8 cellular contexts compared by ENCODE assay signal in genomic region chr7:16989883-16990413, GRCh38.
DNase-seq lines count a peak whose midpoint lies in the region; ATAC-seq and TF ChIP-seq lines count a peak whose summit lies in the region.

No MANE protein-coding gene starts in this region.

- no peak for ATAC-seq in GM18909 (IDR thresholded peaks at IDR 0.05; ENCODE audit: poor library complexity, unreplicated experiment)

- H3K4me1 Mint-ChIP-seq in activated T-helper 2 cell treated with anti-CD3 and anti-CD28 coated beads, Interferon-gamma antibody, Interleukin-2, Interleukin-4, amounts not matched to agents 10 μg/mL and 5 μg/mL and 100 μg/mL, durations not matched to agents 14 hours and 24 hours and 36 hours (ENCODE audit: low read depth): peaks cover 6% of the 10 kb centered on the region

- peak overlapping the region; percentile 42 to 46 for H3K9ac ChIP-seq in mucosa of rectum (ENCODE audit: low read depth in 1 of 2, low read length in 2 of 2)

- H3K36me3 ChIP-seq in mucosa of rectum (ENCODE audit: control insufficient read depth in 2 of 2, insufficient read depth in 2 of 2, low read length in 2 of 2): no peaks in the 10 kb centered on the region

- intact Hi-C loops in dorsolateral prefrontal cortex (cut with DNase I): loop anchor here in 1 of 2 donors (10.0 kb wide), 1 partner anchor 545 kb away; no protein-coding TSS in a partner anchor
- intact Hi-C loops in activated T-helper 2 cell treated with anti-CD3 and anti-CD28 coated beads, Interferon-gamma antibody, Interleukin-2, Interleukin-4, amounts not matched to agents 10 μg/mL and 5 μg/mL and 100 μg/mL, durations not matched to agents 14 hours and 24 hours and 36 hours (cut with micrococcal nuclease): no loop called here

- H3K4me3 ChIP-seq in dorsolateral prefrontal cortex (peak overlapping the region in 39 of 59 donors; percentile 1 to 52 (median 23)), mucosa of rectum (ENCODE audit: low read length in 2 of 2) (peak overlapping the region; percentile 64 to 75)

- peak in 4 of 56 donors; percentile 10 to 30 (median 18) for TF ChIP-seq CTCF in dorsolateral prefrontal cortex (IDR thresholded peaks at IDR 0.05 in 54 of 56, conservative IDR thresholded peaks at IDR 0.05 in 2 of 56; ENCODE audit: low read depth in 1 of 56, partially characterized antibody in 56 of 56)

- no peaks in the 10 kb centered on the region for H3K9me3 ChIP-seq in mucosa of rectum (ENCODE audit: control insufficient read depth in 2 of 2, low read length in 2 of 2)

- DNase-seq in DMS153 (lab: John Stamatoyannopoulos, UW): peak; percentile 91
- DNase-seq in NCI-H510A treated with DMSO at 0.1 percent for 48 hours (lab: John Stamatoyannopoulos, UW): peak; percentile 79
- peak; percentile 7 to 84 (median 68) for DNase-seq in dorsolateral prefrontal cortex
- no peak for DNase-seq in activated T-helper 2 cell treated with anti-CD3 and anti-CD28 coated beads, Interferon-gamma antibody, Interleukin-2, Interleukin-4, amounts not matched to agents 10 μg/mL and 5 μg/mL and 100 μg/mL, durations not matched to agents 14 hours and 24 hours and 36 hours (ENCODE audit: low spot score)
- DNase-seq in 8988T: no peak
- DNase-seq in NCI-H1694 treated with DMSO at 0.1 percent for 48 hours (lab: John Stamatoyannopoulos, UW): no peak

- H3K27me3 Mint-ChIP-seq in activated T-helper 2 cell treated with anti-CD3 and anti-CD28 coated beads, Interferon-gamma antibody, Interleukin-2, Interleukin-4, amounts not matched to agents 10 μg/mL and 5 μg/mL and 100 μg/mL, durations not matched to agents 14 hours and 24 hours and 36 hours (ENCODE audit: low read depth): peaks cover 16% of the 10 kb centered on the region

- peaks cover 4 to 14% of the 10 kb centered on the region in 2 donors for H3K4me1 ChIP-seq in mucosa of rectum (ENCODE audit: control insufficient read depth in 2 of 2, insufficient read depth in 2 of 2, low read length in 2 of 2)

- H3K27ac ChIP-seq in dorsolateral prefrontal cortex (peak overlapping the region in 58 of 59 donors; percentile 12 to 94 (median 79)), mucosa of rectum (ENCODE audit: low read depth in 2 of 2, low read length in 2 of 2) (peak overlapping the region; percentile 73 to 80)

- H3K9me3 Mint-ChIP-seq in activated T-helper 2 cell treated with anti-CD3 and anti-CD28 coated beads, Interferon-gamma antibody, Interleukin-2, Interleukin-4, amounts not matched to agents 10 μg/mL and 5 μg/mL and 100 μg/mL, durations not matched to agents 14 hours and 24 hours and 36 hours: peaks cover 2% of the 10 kb centered on the region

- peaks cover 1% of the 10 kb centered on the region for H3K36me3 Mint-ChIP-seq in activated T-helper 2 cell treated with anti-CD3 and anti-CD28 coated beads, Interferon-gamma antibody, Interleukin-2, Interleukin-4, amounts not matched to agents 10 μg/mL and 5 μg/mL and 100 μg/mL, durations not matched to agents 14 hours and 24 hours and 36 hours (ENCODE audit: low read depth)

- no peaks in the 10 kb centered on the region for H3K27me3 ChIP-seq in dorsolateral prefrontal cortex
- H3K27me3 ChIP-seq in mucosa of rectum (ENCODE audit: control insufficient read depth in 2 of 2, insufficient read depth in 2 of 2, low read length in 2 of 2): no peaks in the 10 kb centered on the region

- H3K4me3 Mint-ChIP-seq in activated T-helper 2 cell treated with anti-CD3 and anti-CD28 coated beads, Interferon-gamma antibody, Interleukin-2, Interleukin-4, amounts not matched to agents 10 μg/mL and 5 μg/mL and 100 μg/mL, durations not matched to agents 14 hours and 24 hours and 36 hours (ENCODE audit: low read depth): no peak overlapping the region

- H3K27ac Mint-ChIP-seq in activated T-helper 2 cell treated with anti-CD3 and anti-CD28 coated beads, Interferon-gamma antibody, Interleukin-2, Interleukin-4, amounts not matched to agents 10 μg/mL and 5 μg/mL and 100 μg/mL, durations not matched to agents 14 hours and 24 hours and 36 hours: no peak overlapping the region

Comparison
In these comparisons a context has a peak if more than half of its experiments do, and no peak if none do; other contexts are left out.
1. DNase-seq: peak in DMS153 (single experiment), NCI-H510A treated with DMSO at 0.1 percent for 48 hours (single experiment) and dorsolateral prefrontal cortex (10 of 10); none in activated T-helper 2 cell treated with anti-CD3 and anti-CD28 coated beads, Interferon-gamma antibody, Interleukin-2, Interleukin-4, amounts not matched to agents 10 μg/mL and 5 μg/mL and 100 μg/mL, durations not matched to agents 14 hours and 24 hours and 36 hours (single experiment), 8988T (single experiment) and NCI-H1694 treated with DMSO at 0.1 percent for 48 hours (single experiment).